3 cellular contexts compared by ENCODE assay signal in genomic region chr3:95226437-95226836, GRCh38.
"Had no signal": no experiment of that assay in that cellular context is flagged by ENCODE, and none has a peak within 500 bp of the region (broad histone marks: within the 10 kb centered on the region; RNA-seq: fewer than 3 reads in every experiment).

No MANE protein-coding gene starts in this region.

- ATAC-seq: GM12878 had no signal

- DNase-seq: GDM1, GF-D8 had no signal

- H3K4me3 ChIP-seq: GM12878 had no signal
